Comparison of ENCODE assay signal across 20 cellular contexts in the genomic region with DNA sequence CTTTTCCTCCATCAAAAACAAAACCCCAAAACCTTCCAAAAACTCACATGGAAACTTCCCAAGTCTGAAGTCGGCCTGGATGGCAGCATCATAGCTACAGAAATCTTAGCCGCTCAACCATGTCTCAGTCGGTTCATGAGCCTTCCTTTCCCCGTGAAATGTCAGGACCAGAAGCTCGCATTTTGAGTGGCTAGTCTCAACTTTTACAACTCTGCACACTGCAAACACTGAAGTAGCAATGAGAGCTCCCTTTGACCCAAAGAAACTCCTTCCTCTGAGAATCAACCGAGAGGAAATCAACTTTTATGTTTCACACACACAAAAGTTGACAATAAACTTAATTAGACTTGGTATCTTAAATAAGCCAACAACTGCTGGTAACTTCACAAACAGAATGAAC. TPM values are rescaled to one million over a fixed set of nuclear protein-coding genes. Genes with fewer than 3 reads are reported as not detected.
A peak's percentile ranks its signal among the peaks of the same experiment; 100 is the strongest.
DNase-seq lines count a peak whose midpoint lies in the region; ATAC-seq, FAIRE-seq and TF ChIP-seq lines count a peak whose summit lies in the region.
"Had no signal": no experiment of that assay in that cellular context is flagged by ENCODE, and none has a peak within 500 bp of the region (broad histone marks: within the 10 kb centered on the region; RNA-seq: fewer than 3 reads in every experiment).

No MANE protein-coding gene starts in this region.

- H3K27me3 Mint-ChIP-seq in Caco-2 (ENCODE audit: insufficient read depth, unreplicated experiment), result no peaks in the 10 kb centered on the region

- H3K9me3 Mint-ChIP-seq in Caco-2 (ENCODE audit: unreplicated experiment), result peaks cover 7% of the 10 kb centered on the region
- H3K9me3 Mint-ChIP-seq: CD4-positive, alpha-beta T cell had no signal

- H3K9me3 ChIP-seq in Caco-2, result 0 out of 2 replicates have a peak, but pooled peaks cover 1% of the 10 kb centered on the region
- no peaks in the 10 kb centered on the region for H3K9me3 ChIP-seq in mucosa of descending colon
- H3K9me3 ChIP-seq in pancreas, result no peaks in the 10 kb centered on the region
- H3K9me3 ChIP-seq in gastrocnemius medialis, result no peaks in the 10 kb centered on the region
- H3K9me3 ChIP-seq: A549, HAP-1 had no signal

- no TSS peak for BruUV-seq in Caco-2 (replicated peaks; lab: Mats Ljungman, UMichigan)

- FAIRE-seq in colon (lab: Jason Lieb, UNC) (peak; percentile 95), pancreas (lab: Jason Lieb, UNC) (peak; percentile 87)
- FAIRE-seq: A549, GM19239, HepG2 had no signal

- H3K4me1 Mint-ChIP-seq in Caco-2 (ENCODE audit: low read depth, unreplicated experiment), result peaks cover 45% of the 10 kb centered on the region

- POLR2A ChIA-PET in Caco-2 (lab: Charles Lee), result interaction anchor here (0.8 kb wide), 1 partner anchor 36 kb away, joined by 3 read pairs; no protein-coding TSS in a partner anchor

- DNase-seq in Caco-2, result no peak
- DNase-seq in mucosa of descending colon, result peak in 1 of 3 donors; percentile 59
- DNase-seq in pancreas, result no peak
- DNase-seq in KG1 (lab: John Stamatoyannopoulos, UW), result no peak
- no peak for DNase-seq in gastrocnemius medialis
- DNase-seq in iPS-NIHi11 (ENCODE audit: low spot score), result no peak
- no peak for DNase-seq in NCI-H1417 treated with DMSO at 0.1 percent for 48 hours (lab: John Stamatoyannopoulos, UW)
- DNase-seq: AML-193; Calu3; CD4-positive, alpha-beta T cell; DMS79 treated with DMSO at 0.1 percent for 48 hours; GF-D8; GM23248 had no signal

- H3K4me1 ChIP-seq in Caco-2 (peaks cover 46% of the 10 kb centered on the region), mucosa of descending colon (ENCODE audit: low read depth) (peaks cover 22% of the 10 kb centered on the region), pancreas (no peaks in the 10 kb centered on the region), gastrocnemius medialis (no peaks in the 10 kb centered on the region)
- H3K4me1 ChIP-seq: A549, HAP-1 had no signal

- intact Hi-C loops in Caco-2 (cut with micrococcal nuclease; ENCODE audit: unreplicated experiment) (no loop called here), mucosa of descending colon (cut with DNase I, micrococcal nuclease) (no loop called here), pancreas (cut with DNase I) (no loop called here), gastrocnemius medialis (cut with DNase I; ENCODE audit: low total_unique reads) (no loop called here)

- H3K27me3 ChIP-seq in Caco-2 (replicated peaks; ENCODE audit: control insufficient read depth, insufficient read depth, low read length) (no peaks in the 10 kb centered on the region), pancreas (no peaks in the 10 kb centered on the region), gastrocnemius medialis (peaks cover 2 to 18% (median 5%) of the 10 kb centered on the region in 3 donors)

- CTCF ChIA-PET in Caco-2 (lab: Charles Lee), result no interaction called here

- no peak for TF ChIP-seq CTCF in Caco-2 (IDR thresholded peaks at IDR 0.05; ENCODE audit: insufficient read depth in 1 of 2, low read depth in 1 of 2, low read length in 1 of 2, severe bottlenecking in 1 of 2, unreplicated experiment in 1 of 2)
- TF ChIP-seq CTCF in mucosa of descending colon (IDR thresholded peaks at IDR 0.05), result no peak
- no peak for TF ChIP-seq CTCF in pancreas (IDR thresholded peaks at IDR 0.05)
- no peak for TF ChIP-seq CTCF in gastrocnemius medialis (IDR thresholded peaks at IDR 0.05 in 4 of 5, conservative IDR thresholded peaks at IDR 0.05 in 1 of 5)

- H3K36me3 Mint-ChIP-seq in Caco-2 (ENCODE audit: insufficient read depth, unreplicated experiment), result peaks cover 15% of the 10 kb centered on the region

- 80 to 81% methylated on average over 6 of the region's 6 CpGs for WGBS in pancreas, 2 donors

- H3K4me3 ChIP-seq in Caco-2 (ENCODE audit: low read depth, low read length), result no peak overlapping the region
- no peak overlapping the region for H3K4me3 ChIP-seq in mucosa of descending colon
- H3K4me3 ChIP-seq in pancreas, result no peak overlapping the region
- H3K4me3 ChIP-seq in gastrocnemius medialis, result no peak overlapping the region
- H3K4me3 ChIP-seq: A549, GM23248, HAP-1 had no signal

- no peak overlapping the region for H3K27ac ChIP-seq in pancreas
- no peak overlapping the region for H3K27ac ChIP-seq in gastrocnemius medialis
- H3K27ac ChIP-seq: 22Rv1, A549, C4-2B, GM23248 had no signal

- H3K36me3 ChIP-seq in Caco-2 (ENCODE audit: control insufficient read depth, insufficient read depth, low read length) (no peaks in the 10 kb centered on the region), mucosa of descending colon (ENCODE audit: low read depth) (no peaks in the 10 kb centered on the region), pancreas (no peaks in the 10 kb centered on the region), gastrocnemius medialis (no peaks in the 10 kb centered on the region)
- H3K36me3 ChIP-seq: HAP-1 had no signal

- peak; percentile 85 for ATAC-seq in mucosa of descending colon
- ATAC-seq in pancreas, result no peak
- no peak for ATAC-seq in gastrocnemius medialis
- ATAC-seq: A549, HepG2 had no signal

- in situ Hi-C loops in gastrocnemius medialis (cut with MboI; ENCODE audit: low sequenced_read_pairs in 4 of 4), result no loop called here

- TF ChIP-seq POLR2A in gastrocnemius medialis (IDR thresholded peaks at IDR 0.05), result no peak

- H3K4me3 Mint-ChIP-seq in Caco-2 (ENCODE audit: unreplicated experiment), result peak overlapping the region; percentile 4
- H3K4me3 Mint-ChIP-seq: CD4-positive, alpha-beta T cell had no signal

- peak overlapping the region; percentile 93 for H3K27ac Mint-ChIP-seq in Caco-2 (ENCODE audit: unreplicated experiment)
- H3K27ac Mint-ChIP-seq: CD4-positive, alpha-beta T cell had no signal

RNA-seq across cellular contexts. Expression of a gene that starts 37.6 kb away (rescaled TPM):
- total RNA-seq in Caco-2 (2022) (24.1 and 26.0 TPM in 2 replicates), mucosa of descending colon (1 to 10 TPM; 2.0 to 3.7 (median 3.5) TPM), pancreas (1 to 10 TPM in 3 of 6 donors, under 1 TPM in 3; 0.69 to 2.5 (median 1.0) TPM), gastrocnemius medialis (under 1 TPM in 1 of 4 donors, not detected in 3; 0.85 TPM)
- polyA plus RNA-seq in pancreas, result 1 to 10 TPM; 1.2 to 1.7 TPM
- total RNA-seq: HepG2 had no signal
- polyA plus RNA-seq: HepG2 had no signal
